Comparison of ENCODE assay signal across 2 cellular contexts in the genomic region with DNA sequence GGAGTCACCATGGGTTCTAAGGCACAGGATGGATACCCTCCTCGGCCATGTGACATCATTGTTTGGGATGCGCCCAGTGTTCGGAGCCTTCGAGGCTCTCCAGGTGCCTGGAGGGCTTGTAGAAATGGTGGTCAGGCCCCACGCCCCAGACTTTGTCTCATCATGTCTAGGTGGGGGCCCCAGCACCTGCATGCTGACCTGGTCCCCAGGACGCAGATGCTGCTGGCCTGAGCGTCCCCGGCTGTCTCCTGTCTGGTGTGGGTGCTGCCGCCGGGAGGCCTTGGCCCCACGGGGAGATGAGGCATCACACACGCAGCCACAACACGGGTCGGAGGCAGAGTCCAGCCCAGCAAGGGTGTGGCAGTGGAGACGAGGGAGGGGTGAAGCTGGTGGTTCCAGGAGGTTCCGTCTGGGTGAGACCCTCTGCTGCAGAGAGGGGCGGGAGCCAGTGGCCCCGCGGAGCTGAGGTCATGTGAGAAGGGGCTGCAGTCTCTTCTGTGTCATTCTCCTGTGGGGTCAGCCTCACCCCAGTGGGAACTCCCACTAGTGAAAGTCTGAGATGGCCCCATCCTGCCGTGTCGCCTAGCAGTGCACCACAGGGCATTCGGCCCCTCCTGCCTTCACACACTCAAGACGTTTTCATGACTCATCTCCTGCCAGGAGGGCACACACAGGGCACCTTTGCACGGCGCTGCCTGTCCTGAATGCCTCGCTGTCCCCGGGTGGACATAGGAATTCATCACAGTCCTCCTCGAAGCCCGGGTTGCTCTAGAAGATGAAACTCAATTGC.
TF ChIP-seq lines count a peak whose summit lies in the region.

No MANE protein-coding gene starts in this region.

TF ChIP-seq in HEK293, 187 proteins besides CTCF, POLR2A, EP300 and RAD21:
- no peak for TF ChIP-seq ZNF112 (tag by site-specific recombination; IDR thresholded peaks at IDR 0.05)
- TF ChIP-seq KLF9 (tag by site-specific recombination; IDR thresholded peaks at IDR 0.05; ENCODE audit: low read depth) = no peak
- 0 out of 2 replicates have a peak, but pooled peaks have one; percentile 28 for TF ChIP-seq ZIC2 (tag by site-specific recombination; IDR thresholded peaks at IDR 0.05)
- no peak for TF ChIP-seq ZNF621 (tag by site-specific recombination; IDR thresholded peaks at IDR 0.05)
- no peak for TF ChIP-seq ZNF223 (tag by site-specific recombination; IDR thresholded peaks at IDR 0.05)
- no peak for TF ChIP-seq ZBTB49 (tag by site-specific recombination; IDR thresholded peaks at IDR 0.05; ENCODE audit: low read depth)
- no peak for TF ChIP-seq ZNF248 (tag by site-specific recombination; IDR thresholded peaks at IDR 0.05)

TF ChIP-seq in HepG2, 621 proteins besides CTCF, POLR2A, EP300 and RAD21:
- TF ChIP-seq, protein P1, sequence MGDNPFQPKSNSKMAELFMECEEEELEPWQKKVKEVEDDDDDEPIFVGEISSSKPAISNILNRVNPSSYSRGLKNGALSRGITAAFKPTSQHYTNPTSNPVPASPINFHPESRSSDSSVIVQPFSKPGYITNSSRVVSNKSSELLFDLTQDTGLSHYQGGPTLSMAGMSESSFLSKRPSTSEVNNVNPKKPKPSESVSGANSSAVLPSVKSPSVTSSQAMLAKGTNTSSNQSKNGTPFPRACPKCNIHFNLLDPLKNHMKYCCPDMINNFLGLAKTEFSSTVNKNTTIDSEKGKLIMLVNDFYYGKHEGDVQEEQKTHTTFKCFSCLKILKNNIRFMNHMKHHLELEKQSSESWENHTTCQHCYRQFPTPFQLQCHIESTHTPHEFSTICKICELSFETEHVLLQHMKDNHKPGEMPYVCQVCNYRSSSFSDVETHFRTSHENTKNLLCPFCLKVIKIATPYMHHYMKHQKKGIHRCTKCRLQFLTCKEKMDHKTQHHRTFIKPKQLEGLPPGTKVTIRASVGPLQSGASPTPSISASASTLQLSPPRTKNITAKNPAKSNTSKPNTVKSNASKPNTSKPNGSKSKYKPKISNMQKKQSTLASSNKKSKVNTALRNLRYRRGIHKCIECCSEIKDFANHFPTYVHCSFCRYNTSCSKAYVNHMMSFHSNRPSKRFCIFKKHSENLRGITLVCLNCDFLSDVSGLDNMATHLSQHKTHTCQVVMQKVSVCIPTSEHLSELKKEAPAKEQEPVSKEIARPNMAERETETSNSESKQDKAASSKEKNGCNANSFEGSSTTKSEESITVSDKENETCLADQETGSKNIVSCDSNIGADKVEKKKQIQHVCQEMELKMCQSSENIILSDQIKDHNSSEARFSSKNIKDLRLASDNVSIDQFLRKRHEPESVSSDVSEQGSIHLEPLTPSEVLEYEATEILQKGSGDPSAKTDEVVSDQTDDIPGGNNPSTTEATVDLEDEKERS (CRISPR knock-in tag; IDR thresholded peaks at IDR 0.05) = no peak
- TF ChIP-seq ZNF260 (CRISPR knock-in tag; IDR thresholded peaks at IDR 0.05; ENCODE audit: borderline replicate concordance, low read depth) (no peak), ZNF746 (CRISPR knock-in tag; IDR thresholded peaks at IDR 0.05) (no peak), NFKB2 (CRISPR knock-in tag; IDR thresholded peaks at IDR 0.05; ENCODE audit: borderline replicate concordance) (no peak), ZFP41 (CRISPR knock-in tag; IDR thresholded peaks at IDR 0.05; ENCODE audit: borderline replicate concordance) (no peak), ARHGAP35 (CRISPR knock-in tag; IDR thresholded peaks at IDR 0.05; ENCODE audit: borderline replicate concordance) (no peak), PAXIP1 (CRISPR knock-in tag; conservative IDR thresholded peaks at IDR 0.05) (no peak), RFX5 (IDR thresholded peaks at IDR 0.05; ENCODE audit: low read depth, low read length) (no peak), ZNF275 (CRISPR knock-in tag; IDR thresholded peaks at IDR 0.05; ENCODE audit: borderline replicate concordance) (no peak), AHDC1 (CRISPR knock-in tag; IDR thresholded peaks at IDR 0.05; ENCODE audit: borderline replicate concordance) (no peak), ZNF605 (CRISPR knock-in tag; IDR thresholded peaks at IDR 0.05) (no peak)
